12 cellular contexts compared by ENCODE assay signal in genomic region chr10:109968954-109969644, GRCh38. TPM values are rescaled to one million over a fixed set of nuclear protein-coding genes. Genes with fewer than 3 reads are reported as not detected.
DNase-seq lines count a peak whose midpoint lies in the region; ATAC-seq and TF ChIP-seq lines count a peak whose summit lies in the region.
"Had no signal": no experiment of that assay in that cellular context is flagged by ENCODE, and none has a peak within 500 bp of the region (broad histone marks: within the 10 kb centered on the region; RNA-seq: fewer than 3 reads in every experiment).

No MANE protein-coding gene starts in this region.

- no peak overlapping the region for H3K9ac ChIP-seq in DND-41 (ENCODE audit: low read depth, low read length)

- H3K79me2 ChIP-seq in DND-41 (ENCODE audit: insufficient read depth, low read length), result no peaks in the 10 kb centered on the region
- H3K79me2 ChIP-seq in osteoblast (ENCODE audit: insufficient read depth, low read length), result no peaks in the 10 kb centered on the region

- H3K9me3 ChIP-seq in DND-41 (ENCODE audit: insufficient read depth, low read length, severe bottlenecking) (no peaks in the 10 kb centered on the region), body of pancreas (no peaks in the 10 kb centered on the region), right atrium auricular region (no peaks in the 10 kb centered on the region), osteoblast (ENCODE audit: low read depth, low read length) (no peaks in the 10 kb centered on the region)

- no peaks in the 10 kb centered on the region for H3K9me3 Mint-ChIP-seq in effector memory CD8-positive, alpha-beta T cell
- H3K9me3 Mint-ChIP-seq: CD8-positive, alpha-beta memory T cell had no signal

- ATAC-seq in DND-41 (ENCODE audit: insufficient read depth, low read depth) (peak; percentile 35; the same call in 1 of the 3 replicates), body of pancreas (peak; percentile 45), HG03097 (IDR thresholded peaks at IDR 0.05; ENCODE audit: low FRiP score, unreplicated experiment) (no peak)
- ATAC-seq in effector memory CD8-positive, alpha-beta T cell (replicated peaks), result no peak

- H3K4me3 Mint-ChIP-seq in effector memory CD8-positive, alpha-beta T cell, result no peak overlapping the region
- H3K4me3 Mint-ChIP-seq: CD8-positive, alpha-beta memory T cell had no signal

- no peak for TF ChIP-seq POLR2A in body of pancreas (IDR thresholded peaks at IDR 0.05)

- intact Hi-C loops in body of pancreas (cut with DNase I), result no loop called here

- H2AFZ ChIP-seq in DND-41 (ENCODE audit: low read depth, low read length) (no peak overlapping the region), osteoblast (ENCODE audit: low read length) (peak overlapping the region; percentile 19)

- H3K27ac ChIP-seq in DND-41 (ENCODE audit: low read length), result no peak overlapping the region
- peak overlapping the region in 2 of 4 donors; percentile 1 to 17 for H3K27ac ChIP-seq in body of pancreas
- peak overlapping the region; percentile 26 to 34 for H3K27ac ChIP-seq in right atrium auricular region
- no peak overlapping the region for H3K27ac ChIP-seq in osteoblast (ENCODE audit: low read depth, low read length)

- H3K36me3 Mint-ChIP-seq in effector memory CD8-positive, alpha-beta T cell (ENCODE audit: insufficient read depth), result no peaks in the 10 kb centered on the region
- H3K36me3 Mint-ChIP-seq: CD8-positive, alpha-beta memory T cell had no signal

- no peaks in the 10 kb centered on the region for H3K4me1 ChIP-seq in DND-41 (ENCODE audit: insufficient read depth, low read length)
- peaks cover 72% of the 10 kb centered on the region for H3K4me1 ChIP-seq in body of pancreas
- H3K4me1 ChIP-seq in right atrium auricular region, result peaks cover 0 to 36% of the 10 kb centered on the region in 2 donors
- peaks cover 36% of the 10 kb centered on the region for H3K4me1 ChIP-seq in osteoblast (ENCODE audit: insufficient read depth, low read length)

- WGBS in body of pancreas, 2 donors, result 50 to 55% methylated on average over 14 of the region's 14 CpGs

- H3K27me3 Mint-ChIP-seq in effector memory CD8-positive, alpha-beta T cell, result peaks cover 0 to 17% of the 10 kb centered on the region in 2 donors

- H3K4me2 ChIP-seq in DND-41 (ENCODE audit: insufficient read depth, low read length), result no peak overlapping the region
- H3K4me2 ChIP-seq in osteoblast (ENCODE audit: insufficient read depth, low read length), result no peak overlapping the region

- DNase-seq in DND-41, result no peak
- peak; percentile 32 to 58 (median 38) for DNase-seq in body of pancreas
- DNase-seq in right atrium auricular region (ENCODE audit: low spot score), result no peak
- no peak for DNase-seq in osteoblast (ENCODE audit: insufficient read length, low spot score, missing footprints)
- no peak for DNase-seq in effector memory CD8-positive, alpha-beta T cell
- no peak for DNase-seq in NCI-H226
- no peak for DNase-seq in activated effector memory CD4-positive, alpha-beta T cell treated with Interleukin-2 at 50 U/mL for 16 hours
- DNase-seq: CD8-positive, alpha-beta memory T cell; NCI-H2029; stimulated activated CD4-positive, alpha-beta T cell treated with anti-CD3 and anti-CD28 coated beads, Interleukin-2, amount 100 ng/mL, for 24 hours; T-helper 1 cell had no signal

- H3K27ac Mint-ChIP-seq in effector memory CD8-positive, alpha-beta T cell, result no peak overlapping the region
- H3K27ac Mint-ChIP-seq: CD8-positive, alpha-beta memory T cell had no signal

- no peak overlapping the region for H3K4me3 ChIP-seq in DND-41 (ENCODE audit: low read depth in 1 of 2, low read length in 2 of 2)
- no peak overlapping the region for H3K4me3 ChIP-seq in body of pancreas
- no peak overlapping the region for H3K4me3 ChIP-seq in right atrium auricular region
- H3K4me3 ChIP-seq in osteoblast (ENCODE audit: insufficient read depth, low read length), result no peak overlapping the region

- no peaks in the 10 kb centered on the region for H3K4me1 Mint-ChIP-seq in effector memory CD8-positive, alpha-beta T cell (ENCODE audit: low read depth in 2 of 2)
- H3K4me1 Mint-ChIP-seq: CD8-positive, alpha-beta memory T cell had no signal

- H3K36me3 ChIP-seq in DND-41 (ENCODE audit: insufficient read depth, low read length), result no peaks in the 10 kb centered on the region
- H3K36me3 ChIP-seq in body of pancreas (replicated peaks in 1 of 2; ENCODE audit: insufficient read depth in 1 of 2, low read depth in 2 of 2), result no peaks in the 10 kb centered on the region
- H3K36me3 ChIP-seq in right atrium auricular region, result no peaks in the 10 kb centered on the region
- no peaks in the 10 kb centered on the region for H3K36me3 ChIP-seq in osteoblast (ENCODE audit: insufficient read depth, low read length)

- H4K20me1 ChIP-seq in DND-41 (ENCODE audit: insufficient read depth, low read length) (no peaks in the 10 kb centered on the region; the same call in 1 of the 2 replicates), osteoblast (ENCODE audit: insufficient read depth, low read length) (no peaks in the 10 kb centered on the region)

- H3K27me3 ChIP-seq in DND-41 (ENCODE audit: insufficient read depth, low read length, poor library complexity), result peaks cover 26% of the 10 kb centered on the region
- H3K27me3 ChIP-seq in body of pancreas, result no peaks in the 10 kb centered on the region
- H3K27me3 ChIP-seq in right atrium auricular region, result no peaks in the 10 kb centered on the region
- no peaks in the 10 kb centered on the region for H3K27me3 ChIP-seq in osteoblast (ENCODE audit: insufficient read depth, low read length)

- TF ChIP-seq CTCF in DND-41 (IDR thresholded peaks at IDR 0.05; ENCODE audit: borderline replicate concordance, extremely low read depth, low read length, poor library complexity, severe bottlenecking) (no peak), body of pancreas (IDR thresholded peaks at IDR 0.05) (no peak), right atrium auricular region (IDR thresholded peaks at IDR 0.05) (no peak), osteoblast (IDR thresholded peaks at IDR 0.05; ENCODE audit: extremely low read depth, low read depth, low read length) (no peak)

RNA-seq across cellular contexts. Expression of gene ADD3, which starts 38.7 kb away (rescaled TPM):
- total RNA-seq in body of pancreas (10 to 100 TPM; 37.9 to 40.5 TPM), right atrium auricular region (100 to 1,000 TPM; 158 to 377 TPM), osteoblast (439 and 1,018 TPM in 2 replicates)

RNA-seq across cellular contexts. Expression of gene XPNPEP1, which starts 45.8 kb away (rescaled TPM):
- total RNA-seq in body of pancreas (100 to 1,000 TPM in 1 of 2 donors, 10 to 100 TPM in 1; 77.6 to 104 TPM), right atrium auricular region (10 to 100 TPM; 41.2 to 45.2 TPM), osteoblast (123 and 140 TPM in 2 replicates)

Comparison
In these comparisons a context has a peak if more than half of its experiments do, and no peak if none do; other contexts are left out.
1. ATAC-seq: peak in DND-41 (single experiment) and body of pancreas (single experiment); none in effector memory CD8-positive, alpha-beta T cell (single experiment) and HG03097 (single experiment).
2. DNase-seq: peak in body of pancreas (4 of 4); none in DND-41 (single experiment), right atrium auricular region (single experiment), osteoblast (single experiment), effector memory CD8-positive, alpha-beta T cell (0 of 3), NCI-H226 (single experiment) and activated effector memory CD4-positive, alpha-beta T cell treated with Interleukin-2 at 50 U/mL for 16 hours (single experiment).
3. H3K27ac ChIP-seq: peak in right atrium auricular region (2 of 2); none in DND-41 (single experiment) and osteoblast (single experiment).